ENCODE assay signal across 8 cellular contexts in the genomic region with DNA sequence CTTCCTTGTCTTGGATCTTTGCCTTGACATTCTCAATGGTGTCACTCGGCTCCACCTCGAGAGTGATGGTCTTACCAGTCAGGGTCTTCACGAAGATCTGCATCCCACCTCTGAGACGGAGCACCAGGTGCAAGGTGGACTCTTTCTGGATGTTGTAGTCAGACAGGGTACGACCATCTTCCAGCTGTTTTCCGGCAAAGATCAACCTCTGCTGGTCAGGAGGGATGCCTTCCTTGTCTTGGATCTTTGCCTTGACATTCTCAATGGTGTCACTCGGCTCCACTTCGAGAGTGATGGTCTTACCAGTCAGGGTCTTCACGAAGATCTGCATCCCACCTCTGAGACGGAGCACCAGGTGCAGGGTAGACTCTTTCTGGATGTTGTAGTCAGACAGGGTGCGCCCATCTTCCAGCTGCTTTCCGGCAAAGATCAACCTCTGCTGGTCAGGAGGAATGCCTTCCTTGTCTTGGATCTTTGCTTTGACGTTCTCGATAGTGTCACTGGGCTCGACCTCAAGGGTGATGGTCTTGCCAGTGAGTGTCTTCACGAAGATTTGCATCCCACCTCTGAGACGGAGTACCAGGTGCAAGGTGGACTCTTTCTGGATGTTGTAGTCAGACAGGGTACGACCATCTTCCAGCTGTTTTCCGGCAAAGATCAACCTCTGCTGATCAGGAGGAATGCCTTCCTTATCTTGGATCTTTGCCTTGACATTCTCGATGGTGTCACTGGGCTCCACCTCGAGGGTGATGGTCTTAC. TPM values are rescaled to one million over a fixed set of nuclear protein-coding genes. Genes with fewer than 3 reads are reported as not detected.
DNase-seq lines count a peak whose midpoint lies in the region; ATAC-seq, FAIRE-seq and TF ChIP-seq lines count a peak whose summit lies in the region.
"Not testable (repeated sequence)": the region's sequence is repeated elsewhere in the genome, so short reads cannot be mapped to it uniquely, and the experiment has no call there.

No MANE protein-coding gene starts in this region.

- H3K23me2 ChIP-seq in H1 (ENCODE audit: low read depth, low read length), result not testable (repeated sequence)

- not testable (repeated sequence) for H3K56ac ChIP-seq in H1 (replicated peaks; ENCODE audit: insufficient read length, low read depth, low read length)

- not testable (repeated sequence) for H2BK12ac ChIP-seq in H1 (ENCODE audit: low read depth, low read length)

- intact Hi-C loops in adrenal gland (cut with DNase I), result not testable (repeated sequence)

- H3K23ac ChIP-seq in H1 (ENCODE audit: insufficient read length), result not testable (repeated sequence)

- not testable (repeated sequence) for H3K4ac ChIP-seq in H1 (replicated peaks; ENCODE audit: insufficient read length, low read depth, low read length)

- H3K4me3 Mint-ChIP-seq in T-helper 2 cell treated with Interferon-gamma antibody and Interleukin-4, amounts not matched to agents 5 μg/mL and 100 μg/mL, for 36 hours, result peak overlapping the region; percentile 100
- H3K4me3 Mint-ChIP-seq in immature natural killer cell, result peak overlapping the region; percentile 97 to 100 (median 99)
- peak overlapping the region; percentile 96 to 100 (median 99) for H3K4me3 Mint-ChIP-seq in nephron
- peak overlapping the region; percentile 100 for H3K4me3 Mint-ChIP-seq in stimulated activated effector memory CD8-positive, alpha-beta T cell treated with anti-CD3 and anti-CD28 coated beads, Interleukin-12 subunit alpha, Interleukin-12 subunit beta, amount 100 ng/mL, for 72 hours

- DNase-seq in AG10803 (ENCODE audit: low read depth); T-helper 2 cell treated with Interferon-gamma antibody and Interleukin-4, amounts not matched to agents 5 μg/mL and 100 μg/mL, for 36 hours (ENCODE audit: low spot score); H1 (ENCODE audit: low read depth in 1 of 2, low spot score in 2 of 2); immature natural killer cell; stimulated activated effector memory CD8-positive, alpha-beta T cell treated with anti-CD3 and anti-CD28 coated beads, Interleukin-12 subunit alpha, Interleukin-12 subunit beta, amount 100 ng/mL, for 72 hours (ENCODE audit: low spot score in 2 of 2): not testable (repeated sequence)
- peak in 5 of 7 donors; percentile 35 to 72 (median 36) for DNase-seq in adrenal gland

- not testable (repeated sequence) for H3K79me1 ChIP-seq in H1 (ENCODE audit: low read depth, low read length)

- peaks cover 47% of the 10 kb centered on the region for H3K36me3 Mint-ChIP-seq in T-helper 2 cell treated with Interferon-gamma antibody and Interleukin-4, amounts not matched to agents 5 μg/mL and 100 μg/mL, for 36 hours (ENCODE audit: low read depth)
- peaks cover 19 to 30% (median 25%) of the 10 kb centered on the region in 3 donors for H3K36me3 Mint-ChIP-seq in immature natural killer cell
- peaks cover 47% of the 10 kb centered on the region for H3K36me3 Mint-ChIP-seq in nephron (ENCODE audit: low read depth)
- H3K36me3 Mint-ChIP-seq in stimulated activated effector memory CD8-positive, alpha-beta T cell treated with anti-CD3 and anti-CD28 coated beads, Interleukin-12 subunit alpha, Interleukin-12 subunit beta, amount 100 ng/mL, for 72 hours, result peaks cover 83% of the 10 kb centered on the region

- H3K4me3 ChIP-seq in AG10803 (ENCODE audit: low read length), result peak overlapping the region; percentile 99
- H3K4me3 ChIP-seq in HUES48 (ENCODE audit: low read depth, low read length), result peak overlapping the region; percentile 33; the same call in 1 of the 2 replicates
- H3K4me3 ChIP-seq in adrenal gland, result peak overlapping the region in 2 of 4 donors; percentile 83 to 96
- H3K4me3 ChIP-seq in H1 (ENCODE audit: extremely low read depth in 1 of 4, insufficient read depth in 2 of 4, low read depth in 3 of 4, low read length in 4 of 4), result not testable (repeated sequence)

- not testable (repeated sequence) for H3K14ac ChIP-seq in H1 (ENCODE audit: insufficient read length)

- not testable (repeated sequence) for TF ChIP-seq CTCF in AG10803 (conservative IDR thresholded peaks at IDR 0.05; ENCODE audit: low read length); adrenal gland (IDR thresholded peaks at IDR 0.05); H1 (IDR thresholded peaks at IDR 0.05; ENCODE audit: control extremely low read depth in 1 of 3, insufficient read depth in 1 of 3, low read depth in 1 of 3, low read length in 3 of 3); nephron (IDR thresholded peaks at IDR 0.05; ENCODE audit: unreplicated experiment in 3 of 3)

- peaks cover 8 to 30% of the 10 kb centered on the region in 2 experiments for H3K79me2 ChIP-seq in H1 (ENCODE audit: control insufficient read depth in 1 of 2, insufficient read depth in 2 of 2, low read length in 2 of 2)

- not testable (repeated sequence) for TF ChIP-seq RAD21 in H1 (IDR thresholded peaks at IDR 0.05 in 1 of 2, conservative IDR thresholded peaks at IDR 0.05 in 1 of 2; ENCODE audit: low read depth in 2 of 2, low read length in 2 of 2)

- H2BK5ac ChIP-seq in H1 (ENCODE audit: low read depth, low read length), result not testable (repeated sequence)

- not testable (repeated sequence) for H3K27me3 Mint-ChIP-seq in T-helper 2 cell treated with Interferon-gamma antibody and Interleukin-4, amounts not matched to agents 5 μg/mL and 100 μg/mL, for 36 hours (ENCODE audit: low read depth); nephron (ENCODE audit: low read depth)
- peaks cover 31 to 44% (median 43%) of the 10 kb centered on the region in 3 donors for H3K27me3 Mint-ChIP-seq in immature natural killer cell (ENCODE audit: low read depth in 3 of 3)

- not testable (repeated sequence) for H2BK120ac ChIP-seq in H1 (replicated peaks; ENCODE audit: low read depth, low read length)

- H3K9ac ChIP-seq in HUES48 (ENCODE audit: low read depth, low read length); H1 (replicated peaks in 1 of 4; ENCODE audit: extremely low read depth in 1 of 4, low read depth in 3 of 4, low read length in 3 of 4): not testable (repeated sequence)

- not testable (repeated sequence) for H2BK20ac ChIP-seq in H1 (ENCODE audit: low read length)

- POLR2A ChIA-PET in H1 (lab: Charles Lee; ENCODE audit: partially characterized antibody), result interaction anchor here (0.8 to 5.6 kb wide), 7 partner anchors 7 to 64 kb away, joined by 3 to 34 read pairs (median 27); partner anchors contain the start of gene SCARB1

- H4K20me1 ChIP-seq in H1 (replicated peaks in 1 of 2; ENCODE audit: control insufficient read depth in 1 of 2, insufficient read depth in 2 of 2, low read length in 2 of 2), result peaks cover 16 to 19% of the 10 kb centered on the region in 2 experiments

- not testable (repeated sequence) for H3K27me3 ChIP-seq in HUES48 (ENCODE audit: control insufficient read depth, insufficient read depth, low read length); adrenal gland; H1 (replicated peaks in 1 of 4; ENCODE audit: control insufficient read depth in 3 of 4, extremely low read depth in 1 of 4, insufficient read depth in 3 of 4, low read length in 3 of 4)

- WGBS in adrenal gland, 4 donors, result 47 to 60% (median 55%) methylated on average over 14 to 17 of the region's 21 CpGs
- WGBS in H1 (ENCODE audit: extremely low coverage in 1 of 2, insufficient coverage in 1 of 2, insufficient read length in 1 of 2, insufficient replicate concordance in 2 of 2, low coverage in 1 of 2, low lambda C conversion rate in 2 of 2, missing lambda C conversion rate in 1 of 2), 2 experiments, result 96% methylated on average over 15 of the region's 21 CpGs; no CpG with 5 or more reads in 1 of the 2 experiments

- not testable (repeated sequence) for H3K27ac ChIP-seq in HUES48 (ENCODE audit: low read depth, low read length); H1 (ENCODE audit: low read depth, low read length)
- H3K27ac ChIP-seq in adrenal gland, result peak overlapping the region in 3 of 5 donors; percentile 30 to 100 (median 100)

- not testable (repeated sequence) for H2BK15ac ChIP-seq in H1 (ENCODE audit: low read length)

- H4K5ac ChIP-seq in H1 (ENCODE audit: insufficient read length, low read depth, low read length), result not testable (repeated sequence)

- H3K36me3 ChIP-seq in HUES48 (ENCODE audit: control insufficient read depth, insufficient read depth, low read length) (peaks cover 27% of the 10 kb centered on the region), adrenal gland (replicated peaks in 1 of 2) (peaks cover 0 to 31% of the 10 kb centered on the region in 2 donors), H1 (ENCODE audit: control insufficient read depth in 2 of 4, insufficient read depth in 4 of 4, low read length in 3 of 4) (peaks cover 12 to 28% (median 23%) of the 10 kb centered on the region in 4 experiments; a peak in 7 of 8 replicates)

- not testable (repeated sequence) for H4K8ac ChIP-seq in H1 (ENCODE audit: extremely low read depth, insufficient read depth, low read length)

- not testable (repeated sequence) for H3K18ac ChIP-seq in H1 (ENCODE audit: extremely low read depth, low read length)

- TF ChIP-seq EP300 in H1 (IDR thresholded peaks at IDR 0.05; ENCODE audit: borderline replicate concordance in 1 of 2, low read depth in 2 of 2, low read length in 2 of 2), result not testable (repeated sequence)

- not testable (repeated sequence) for H2AFZ ChIP-seq in H1 (ENCODE audit: low read length)

- H3K9me3 ChIP-seq in HUES48 (ENCODE audit: control insufficient read depth, insufficient read depth, low read length); adrenal gland (replicated peaks in 1 of 3); H1 (ENCODE audit: insufficient read depth in 2 of 2, low read depth in 1 of 2, low read length in 1 of 2): not testable (repeated sequence)

- H3K9me3 Mint-ChIP-seq in T-helper 2 cell treated with Interferon-gamma antibody and Interleukin-4, amounts not matched to agents 5 μg/mL and 100 μg/mL, for 36 hours; immature natural killer cell; nephron; stimulated activated effector memory CD8-positive, alpha-beta T cell treated with anti-CD3 and anti-CD28 coated beads, Interleukin-12 subunit alpha, Interleukin-12 subunit beta, amount 100 ng/mL, for 72 hours: not testable (repeated sequence)

- peak overlapping the region; percentile 42 to 82; a peak in 3 of 4 replicates for H3K4me2 ChIP-seq in H1 (ENCODE audit: insufficient read depth in 1 of 2, low read depth in 2 of 2, low read length in 2 of 2)

- CTCF ChIA-PET in H1 (lab: Charles Lee; ENCODE audit: partially characterized antibody), result interaction anchor here (1.6 kb wide), 1 partner anchor 11 kb away, joined by 4 read pairs; no protein-coding TSS in a partner anchor

- peak; percentile 20 to 21 for TF ChIP-seq POLR2A in adrenal gland (IDR thresholded peaks at IDR 0.05)
- TF ChIP-seq POLR2A in H1 (IDR thresholded peaks at IDR 0.05; ENCODE audit: control extremely low read depth in 1 of 2, low read depth in 2 of 2, low read length in 2 of 2), result not testable (repeated sequence)

- not testable (repeated sequence) for H2AK5ac ChIP-seq in H1 (ENCODE audit: low read depth, low read length)

- peaks cover 51% of the 10 kb centered on the region for H3K4me1 Mint-ChIP-seq in T-helper 2 cell treated with Interferon-gamma antibody and Interleukin-4, amounts not matched to agents 5 μg/mL and 100 μg/mL, for 36 hours (ENCODE audit: low read depth)
- peaks cover 61 to 68% of the 10 kb centered on the region in 2 donors for H3K4me1 Mint-ChIP-seq in immature natural killer cell
- peaks cover 71% of the 10 kb centered on the region for H3K4me1 Mint-ChIP-seq in nephron
- peaks cover 66% of the 10 kb centered on the region for H3K4me1 Mint-ChIP-seq in stimulated activated effector memory CD8-positive, alpha-beta T cell treated with anti-CD3 and anti-CD28 coated beads, Interleukin-12 subunit alpha, Interleukin-12 subunit beta, amount 100 ng/mL, for 72 hours

- not testable (repeated sequence) for ATAC-seq in stimulated activated effector memory CD8-positive, alpha-beta T cell treated with anti-CD3 and anti-CD28 coated beads, Interleukin-12 subunit alpha, Interleukin-12 subunit beta, amount 100 ng/mL, for 72 hours

- H3K4me1 ChIP-seq in HUES48 (ENCODE audit: control insufficient read depth, insufficient read depth, low read length) (peaks cover 25% of the 10 kb centered on the region), adrenal gland (replicated peaks in 1 of 2) (peaks cover 37 to 46% of the 10 kb centered on the region in 2 donors), H1 (replicated peaks in 1 of 4; ENCODE audit: control insufficient read depth in 3 of 4, insufficient read depth in 4 of 4, low read length in 3 of 4) (peaks cover 2 to 13% (median 9%) of the 10 kb centered on the region in 4 experiments; a peak in 6 of 7 replicates)

- H3K27ac Mint-ChIP-seq in T-helper 2 cell treated with Interferon-gamma antibody and Interleukin-4, amounts not matched to agents 5 μg/mL and 100 μg/mL, for 36 hours, result peak overlapping the region; percentile 100
- H3K27ac Mint-ChIP-seq in immature natural killer cell, result peak overlapping the region in 5 of 6 donors; percentile 14 to 100 (median 99)
- H3K27ac Mint-ChIP-seq in nephron, result not testable (repeated sequence)
- peak overlapping the region; percentile 100 for H3K27ac Mint-ChIP-seq in stimulated activated effector memory CD8-positive, alpha-beta T cell treated with anti-CD3 and anti-CD28 coated beads, Interleukin-12 subunit alpha, Interleukin-12 subunit beta, amount 100 ng/mL, for 72 hours

- not testable (repeated sequence) for H4K91ac ChIP-seq in H1 (replicated peaks; ENCODE audit: insufficient read length, low read length)

- not testable (repeated sequence) for FAIRE-seq in H1 (lab: Jason Lieb, UNC)

RNA-seq across cellular contexts. Expression of gene UBC, which starts 1.7 kb away (rescaled TPM):
- total RNA-seq in adrenal gland, result 1,000 to 10,000 TPM in 4 of 8 donors, 100 to 1,000 TPM in 4; 896 to 1,700 (median 1,052) TPM
- polyA plus RNA-seq in adrenal gland (1,000 to 10,000 TPM in 2 of 3 donors, 100 to 1,000 TPM in 1; 797 to 1,499 (median 1,129) TPM), H1 (2011; rRNA removed) (366 and 749 TPM in 2 replicates), immature natural killer cell (1,000 to 10,000 TPM in 2 of 3 donors, 100 to 1,000 TPM in 1; 977 to 1,715 (median 1,389) TPM)
- 559 and 571 TPM in 2 replicates for total RNA-seq in H1 (2021; fragmentation: NEBNext Ultra II Directional; extraction: Animal tissue kit (Norgen Biotek cat#: 25700))
- 933 TPM for polyA plus RNA-seq in H1 (2011; cell fraction: cytosol; rRNA removed)
- 730 TPM for polyA plus RNA-seq in H1 (2011; cell fraction: nucleus; rRNA removed)
- 760 to 816 TPM (median 784 TPM) in 4 replicates for polyA plus RNA-seq in H1 (2012, experiment 1 of 2)
- polyA plus RNA-seq in H1 (2012, experiment 2 of 2), result 361 TPM
- polyA plus RNA-seq in H1 (2013, experiment 1 of 2), result 525 TPM
- 524 TPM for polyA plus RNA-seq in H1 (2013, experiment 2 of 2)
- 622 and 655 TPM in 2 replicates for polyA minus RNA-seq in H1 (2011; rRNA and poly(A)+ RNA removed)
- polyA minus RNA-seq in H1 (2011; cell fraction: cytosol; rRNA and poly(A)+ RNA removed), result 263 TPM
- polyA minus RNA-seq in H1 (2011; cell fraction: nucleus; rRNA and poly(A)+ RNA removed), result 233 TPM

RNA-seq across cellular contexts. Expression of gene SCARB1, which starts 49.0 kb away (rescaled TPM):
- total RNA-seq in adrenal gland, result 1,000 to 10,000 TPM in 5 of 8 donors, 100 to 1,000 TPM in 3; 646 to 8,580 (median 1,325) TPM
- 1,000 to 10,000 TPM in 2 of 3 donors, 100 to 1,000 TPM in 1; 213 to 5,784 (median 1,664) TPM for polyA plus RNA-seq in adrenal gland
- 57.1 and 58.0 TPM in 2 replicates for total RNA-seq in H1 (2021; fragmentation: NEBNext Ultra II Directional; extraction: Animal tissue kit (Norgen Biotek cat#: 25700))
- 45.3 and 70.7 TPM in 2 replicates for polyA plus RNA-seq in H1 (2011; rRNA removed)
- polyA plus RNA-seq in H1 (2011; cell fraction: cytosol; rRNA removed), result 49.4 TPM
- polyA plus RNA-seq in H1 (2011; cell fraction: nucleus; rRNA removed), result 108 TPM
- 52.4 to 76.7 TPM (median 66.8 TPM) in 4 replicates for polyA plus RNA-seq in H1 (2012, experiment 1 of 2)
- polyA plus RNA-seq in H1 (2012, experiment 2 of 2), result 40.2 TPM
- polyA plus RNA-seq in H1 (2013, experiment 1 of 2), result 81.2 TPM
- polyA plus RNA-seq in H1 (2013, experiment 2 of 2), result 90.5 TPM
- polyA minus RNA-seq in H1 (2011; rRNA and poly(A)+ RNA removed), result 52.9 and 55.6 TPM in 2 replicates
- polyA minus RNA-seq in H1 (2011; cell fraction: cytosol; rRNA and poly(A)+ RNA removed), result 28.3 TPM
- 31.4 TPM for polyA minus RNA-seq in H1 (2011; cell fraction: nucleus; rRNA and poly(A)+ RNA removed)
- polyA plus RNA-seq in immature natural killer cell, result 10 to 100 TPM in 1 of 3 donors, 1 to 10 TPM in 2; 1.3 to 10.5 (median 2.4) TPM
